ENCODE assay signal across 12 cellular contexts in the genomic region with DNA sequence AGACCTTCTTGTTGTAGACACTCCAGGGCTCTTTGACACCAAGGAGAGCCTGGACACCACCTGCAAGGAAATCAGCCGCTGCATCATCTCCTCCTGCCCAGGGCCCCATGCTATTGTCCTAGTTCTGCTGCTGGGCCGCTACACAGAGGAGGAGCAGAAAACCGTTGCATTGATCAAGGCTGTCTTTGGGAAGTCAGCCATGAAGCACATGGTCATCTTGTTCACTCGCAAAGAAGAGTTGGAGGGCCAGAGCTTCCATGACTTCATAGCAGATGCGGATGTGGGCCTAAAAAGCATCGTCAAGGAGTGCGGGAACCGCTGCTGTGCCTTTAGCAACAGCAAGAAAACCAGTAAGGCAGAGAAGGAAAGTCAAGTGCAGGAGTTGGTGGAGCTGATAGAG. TPM values are rescaled to one million over a fixed set of nuclear protein-coding genes. Genes with fewer than 3 reads are reported as not detected.
DNase-seq lines count a peak whose midpoint lies in the region; ATAC-seq, FAIRE-seq and TF ChIP-seq lines count a peak whose summit lies in the region.
"Had no signal": no experiment of that assay in that cellular context is flagged by ENCODE, and none has a peak within 500 bp of the region (broad histone marks: within the 10 kb centered on the region; RNA-seq: fewer than 3 reads in every experiment).

No MANE protein-coding gene starts in this region.

- CTCF ChIA-PET in activated CD8-positive, alpha-beta T cell treated with anti-CD3 and anti-CD28 coated beads for 36 hours (lab: Charles Lee), result interaction anchor here (0.7 to 1.9 kb wide), 7 partner anchors 47 to 74 kb away, joined by 3 to 9 read pairs (median 3); a partner anchor contains a TSS
- CTCF ChIA-PET in PC-3 (lab: Charles Lee), result no interaction called here

- H3K4me1 ChIP-seq in PC-3 (ENCODE audit: insufficient read depth, low read length) (no peaks in the 10 kb centered on the region), small intestine (ENCODE audit: control insufficient read depth in 2 of 2, insufficient read depth in 1 of 2, low read depth in 1 of 2, low read length in 1 of 2) (no peaks in the 10 kb centered on the region)

- no peaks in the 10 kb centered on the region for H4K20me1 ChIP-seq in PC-3 (ENCODE audit: low read length)

- no peaks in the 10 kb centered on the region for H3K27me3 Mint-ChIP-seq in activated CD8-positive, alpha-beta T cell treated with anti-CD3 and anti-CD28 coated beads for 36 hours

- 66 to 78% (median 75%) methylated on average over 8 of the region's 8 CpGs for WGBS in small intestine, 3 donors

- BruUV-seq in PC-3 (replicated peaks; lab: Mats Ljungman, UMichigan), result no TSS peak

- peak; percentile 66 for DNase-seq in activated CD8-positive, alpha-beta T cell treated with anti-CD3 and anti-CD28 coated beads for 36 hours
- peak; percentile 18 for DNase-seq in dermis blood vessel endothelial cell
- peak; percentile 64 for DNase-seq in stimulated activated CD8-positive, alpha-beta memory T cell treated with anti-CD3 and anti-CD28 coated beads, Interleukin-4, amount 100 ng/mL, for 48 hours
- no peak for DNase-seq in PC-3
- DNase-seq in NOMO-1 (lab: John Stamatoyannopoulos, UW; ENCODE audit: unreplicated experiment in 2 of 2), result no peak
- no peak for DNase-seq in small intestine
- DNase-seq: kidney glomerular epithelial cell, NCI-H446 had no signal

- H3K9me3 ChIP-seq in KOPT-K1 (ENCODE audit: insufficient read depth, low read length, poor library complexity, severe bottlenecking) (peaks cover 5% of the 10 kb centered on the region), PC-3 (ENCODE audit: low read length) (no peaks in the 10 kb centered on the region), small intestine (ENCODE audit: control insufficient read depth, low read depth) (no peaks in the 10 kb centered on the region)

- H3K27ac Mint-ChIP-seq in activated CD8-positive, alpha-beta T cell treated with anti-CD3 and anti-CD28 coated beads for 36 hours, result peak overlapping the region; percentile 97

- ATAC-seq in activated CD8-positive, alpha-beta T cell treated with anti-CD3 and anti-CD28 coated beads for 36 hours, result peak; percentile 42
- ATAC-seq in PC-3, result no peak

- no peak overlapping the region for H3K9ac ChIP-seq in PC-3 (ENCODE audit: low read length)

- peaks cover 57% of the 10 kb centered on the region for H3K27me3 ChIP-seq in PC-3 (ENCODE audit: low read length)
- no peaks in the 10 kb centered on the region for H3K27me3 ChIP-seq in small intestine (ENCODE audit: control insufficient read depth in 2 of 2, insufficient read depth in 2 of 2, low read length in 2 of 2)

- no peak overlapping the region for H2AFZ ChIP-seq in PC-3 (ENCODE audit: low read length)

- peak overlapping the region; percentile 98 for H3K4me3 Mint-ChIP-seq in activated CD8-positive, alpha-beta T cell treated with anti-CD3 and anti-CD28 coated beads for 36 hours

- TF ChIP-seq CTCF in activated CD8-positive, alpha-beta T cell treated with anti-CD3 and anti-CD28 coated beads for 36 hours (IDR thresholded peaks at IDR 0.05), result no peak
- no peak for TF ChIP-seq CTCF in PC-3 (conservative IDR thresholded peaks at IDR 0.05; ENCODE audit: low read depth, low read length)

- H3K36me3 ChIP-seq in KOPT-K1 (ENCODE audit: insufficient read depth, low read length) (peaks cover 46% of the 10 kb centered on the region), PC-3 (ENCODE audit: low read depth, low read length) (no peaks in the 10 kb centered on the region), small intestine (ENCODE audit: control insufficient read depth in 2 of 2, insufficient read depth in 2 of 2, low read length in 2 of 2) (no peaks in the 10 kb centered on the region)

- H3K4me2 ChIP-seq in PC-3 (ENCODE audit: low read length), result no peak overlapping the region

- intact Hi-C loops in activated CD8-positive, alpha-beta T cell treated with anti-CD3 and anti-CD28 coated beads for 36 hours (cut with micrococcal nuclease), result no loop called here
- intact Hi-C loops in PC-3 (cut with micrococcal nuclease), result no loop called here

- H3K4me3 ChIP-seq in PC-3 (ENCODE audit: low read length) (no peak overlapping the region), small intestine (ENCODE audit: low read depth in 1 of 2, low read length in 2 of 2) (peak overlapping the region in 1 of 2 donors; percentile 22)

- POLR2A ChIA-PET in activated CD8-positive, alpha-beta T cell treated with anti-CD3 and anti-CD28 coated beads for 36 hours (lab: Charles Lee), result interaction anchor here (0.7 to 9.2 kb wide), 17 partner anchors 9 to 235 kb away, joined by 3 to 157 read pairs (median 4); a partner anchor contains a TSS
- POLR2A ChIA-PET in PC-3 (lab: Charles Lee; ENCODE audit: unreplicated experiment), result no interaction called here

- no peaks in the 10 kb centered on the region for H3K79me2 ChIP-seq in PC-3 (ENCODE audit: low read length)

- H3K27ac ChIP-seq in KOPT-K1 (ENCODE audit: low read depth, low read length, poor library complexity, severe bottlenecking), result peak overlapping the region; percentile 97
- no peak overlapping the region for H3K27ac ChIP-seq in PC-3 (ENCODE audit: low read length)
- H3K27ac ChIP-seq in small intestine (ENCODE audit: low read depth in 1 of 2, low read length in 1 of 2), result peak overlapping the region in 1 of 2 donors; percentile 37
- H3K27ac ChIP-seq: VCaP had no signal

- peaks cover 40% of the 10 kb centered on the region for H3K36me3 Mint-ChIP-seq in activated CD8-positive, alpha-beta T cell treated with anti-CD3 and anti-CD28 coated beads for 36 hours (ENCODE audit: low read depth)

- peaks cover 37% of the 10 kb centered on the region for H3K4me1 Mint-ChIP-seq in activated CD8-positive, alpha-beta T cell treated with anti-CD3 and anti-CD28 coated beads for 36 hours (ENCODE audit: low read depth)

- FAIRE-seq in small intestine (lab: Jason Lieb, UNC), result no peak
- FAIRE-seq: frontal cortex, H54 had no signal

- H3K9me3 Mint-ChIP-seq in activated CD8-positive, alpha-beta T cell treated with anti-CD3 and anti-CD28 coated beads for 36 hours, result peaks cover 7% of the 10 kb centered on the region

- no peaks in the 10 kb centered on the region for H3K9me2 ChIP-seq in PC-3 (replicated peaks; ENCODE audit: low read length)

- H3F3A ChIP-seq in PC-3 (ENCODE audit: low read length, unreplicated experiment), result no peaks in the 10 kb centered on the region

RNA-seq across cellular contexts. Expression of a gene that starts 5.5 kb away (rescaled TPM):
- total RNA-seq in activated CD8-positive, alpha-beta T cell treated with anti-CD3 and anti-CD28 coated beads for 36 hours, result 10 to 100 TPM; 29.0 to 29.5 TPM
- total RNA-seq in dermis blood vessel endothelial cell (111 and 145 TPM in 2 replicates), PC-3 (2014; rRNA removed) (not detected in 2 replicates)
- polyA plus RNA-seq in small intestine, result 10 to 100 TPM in 2 of 3 donors, 1 to 10 TPM in 1; 3.1 to 31.1 (median 17.0) TPM

RNA-seq across cellular contexts. Expression of a gene that starts 47.0 kb away (rescaled TPM):
- total RNA-seq in activated CD8-positive, alpha-beta T cell treated with anti-CD3 and anti-CD28 coated beads for 36 hours, result 10 to 100 TPM; 88.3 to 97.8 TPM
- 388 and 408 TPM in 2 replicates for total RNA-seq in dermis blood vessel endothelial cell
- not detected in 2 replicates for total RNA-seq in PC-3 (2014; rRNA removed)
- polyA plus RNA-seq in small intestine, result 10 to 100 TPM in 2 of 3 donors, 1 to 10 TPM in 1; 4.2 to 37.8 (median 17.3) TPM

Comparison
In these comparisons a context has a peak if more than half of its experiments do, and no peak if none do; other contexts are left out.
1. DNase-seq: peak in activated CD8-positive, alpha-beta T cell treated with anti-CD3 and anti-CD28 coated beads for 36 hours (single experiment), dermis blood vessel endothelial cell (single experiment) and stimulated activated CD8-positive, alpha-beta memory T cell treated with anti-CD3 and anti-CD28 coated beads, Interleukin-4, amount 100 ng/mL, for 48 hours (single experiment); none in PC-3 (single experiment), NOMO-1 (0 of 2) and small intestine (single experiment).
2. RNA of a gene that starts 5.5 kb away (total RNA-seq): 111 to 145 TPM in dermis blood vessel endothelial cell and 29.0 to 29.5 TPM in activated CD8-positive, alpha-beta T cell treated with anti-CD3 and anti-CD28 coated beads for 36 hours; not detected in PC-3; every median in the first group is over 10 times any median in the second.
3. RNA of a gene that starts 47.0 kb away (total RNA-seq): 388 to 408 TPM in dermis blood vessel endothelial cell and 88.3 to 97.8 TPM in activated CD8-positive, alpha-beta T cell treated with anti-CD3 and anti-CD28 coated beads for 36 hours; not detected in PC-3; every median in the first group is over 10 times any median in the second.